Comparison of ENCODE assay signal across 19 cellular contexts in the genomic region with DNA sequence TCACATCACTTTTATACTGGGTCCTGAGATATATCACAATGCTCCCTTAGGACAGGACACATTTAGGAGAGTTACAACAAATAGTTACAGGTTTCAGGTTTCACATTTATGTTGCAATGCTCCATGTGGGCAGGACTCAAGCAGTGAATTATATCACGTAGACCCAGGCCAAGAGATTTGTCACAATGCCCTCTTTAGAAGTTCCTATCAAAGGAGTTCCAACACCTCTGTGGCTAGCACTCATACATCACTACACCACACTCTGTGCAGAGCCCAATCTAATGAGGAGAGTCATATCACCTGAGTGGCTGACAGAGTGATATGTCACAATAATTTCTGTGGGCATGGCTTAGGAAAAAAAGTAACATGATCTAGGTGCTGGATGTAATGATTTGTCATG.
A peak's percentile ranks its signal among the peaks of the same experiment; 100 is the strongest.
DNase-seq lines count a peak whose midpoint lies in the region; ATAC-seq and TF ChIP-seq lines count a peak whose summit lies in the region.
"Had no signal": no experiment of that assay in that cellular context is flagged by ENCODE, and none has a peak within 500 bp of the region (broad histone marks: within the 10 kb centered on the region; RNA-seq: fewer than 3 reads in every experiment).

No MANE protein-coding gene starts in this region.

- H3K9me3 Mint-ChIP-seq in activated T-helper 17 cell treated with anti-CD3 and anti-CD28 coated beads, Interleukin-2, amount 50 U/mL, for 72 hours = no peaks in the 10 kb centered on the region
- no peaks in the 10 kb centered on the region for H3K9me3 Mint-ChIP-seq in HFFc6
- H3K9me3 Mint-ChIP-seq: CD4-positive, alpha-beta T cell had no signal

- H3K4me3 ChIP-seq in RWPE2 (ENCODE audit: severe bottlenecking) = no peak overlapping the region
- H3K4me3 ChIP-seq in epithelial cell of esophagus (ENCODE audit: low read length) = no peak overlapping the region
- H3K4me3 ChIP-seq in gastrocnemius medialis = no peak overlapping the region
- H3K4me3 ChIP-seq: BLaER1 had no signal

- H3K9me3 ChIP-seq in RWPE2 (ENCODE audit: severe bottlenecking) (no peaks in the 10 kb centered on the region), gastrocnemius medialis (no peaks in the 10 kb centered on the region)
- H3K9me3 ChIP-seq: BE2C, BLaER1, Caco-2 had no signal

- H3K36me3 ChIP-seq in RWPE2 (ENCODE audit: low read depth) (no peaks in the 10 kb centered on the region), gastrocnemius medialis (no peaks in the 10 kb centered on the region)
- H3K36me3 ChIP-seq: BE2C, BLaER1 had no signal

- no peak overlapping the region for H3K27ac ChIP-seq in RWPE2 (ENCODE audit: poor library complexity, severe bottlenecking)
- peak overlapping the region in 1 of 4 donors; percentile 41 for H3K27ac ChIP-seq in gastrocnemius medialis
- H3K27ac ChIP-seq: BLaER1, C4-2B had no signal

- H3K4me3 Mint-ChIP-seq in activated T-helper 17 cell treated with anti-CD3 and anti-CD28 coated beads, Interleukin-2, amount 50 U/mL, for 72 hours = no peak overlapping the region
- H3K4me3 Mint-ChIP-seq in HFFc6 = no peak overlapping the region
- H3K4me3 Mint-ChIP-seq: CD4-positive, alpha-beta T cell; CD8-positive, alpha-beta T cell had no signal

- TF ChIP-seq CTCF in RWPE2 (IDR thresholded peaks at IDR 0.05; ENCODE audit: poor library complexity, severe bottlenecking) = no peak
- no peak for TF ChIP-seq CTCF in epithelial cell of esophagus (IDR thresholded peaks at IDR 0.05; ENCODE audit: insufficient read depth, low read depth, low read length, missing control alignments)
- no peak for TF ChIP-seq CTCF in gastrocnemius medialis (IDR thresholded peaks at IDR 0.05 in 4 of 5, conservative IDR thresholded peaks at IDR 0.05 in 1 of 5)
- no peak for TF ChIP-seq CTCF in HFFc6 (IDR thresholded peaks at IDR 0.05)

- DNase-seq in RWPE2 (ENCODE audit: low spot score) = no peak
- DNase-seq in epithelial cell of esophagus (ENCODE audit: low read depth) = peak; percentile 49
- DNase-seq in gastrocnemius medialis = peak; percentile 2 to 27
- no peak for DNase-seq in iPS-NIHi11 (ENCODE audit: low spot score)
- no peak for DNase-seq in HFFc6
- no peak for DNase-seq in C1 segment of cervical spinal cord (lab: John Stamatoyannopoulos, UW)
- no peak for DNase-seq in T1000 (lab: John Stamatoyannopoulos, UW)
- DNase-seq: 8988T; ACHN; BE2C; Caco-2; Calu3; CD4-positive, alpha-beta T cell; CD8-positive, alpha-beta T cell; DMS79 treated with DMSO at 0.1 percent for 48 hours; GF-D8 had no signal

- no peak for TF ChIP-seq POLR2A in gastrocnemius medialis (IDR thresholded peaks at IDR 0.05)

- ATAC-seq in RWPE2 (ENCODE audit: low read depth) (peak; percentile 64), gastrocnemius medialis (peak; percentile 88 to 96)
- ATAC-seq in activated T-helper 17 cell treated with anti-CD3 and anti-CD28 coated beads, Interleukin-2, amount 50 U/mL, for 72 hours (replicated peaks) = peak; percentile 78
- ATAC-seq: CD8-positive, alpha-beta T cell had no signal

- no peak overlapping the region for H3K27ac Mint-ChIP-seq in activated T-helper 17 cell treated with anti-CD3 and anti-CD28 coated beads, Interleukin-2, amount 50 U/mL, for 72 hours
- no peak overlapping the region for H3K27ac Mint-ChIP-seq in HFFc6
- H3K27ac Mint-ChIP-seq: CD4-positive, alpha-beta T cell; CD8-positive, alpha-beta T cell had no signal

- in situ Hi-C loops in gastrocnemius medialis (cut with MboI; ENCODE audit: low sequenced_read_pairs in 4 of 4) = no loop called here

- H3K27me3 ChIP-seq in RWPE2 (ENCODE audit: insufficient read depth, poor library complexity, severe bottlenecking) (no peaks in the 10 kb centered on the region), gastrocnemius medialis (no peaks in the 10 kb centered on the region)
- H3K27me3 ChIP-seq: BE2C, BLaER1 had no signal

- H3K27me3 Mint-ChIP-seq in activated T-helper 17 cell treated with anti-CD3 and anti-CD28 coated beads, Interleukin-2, amount 50 U/mL, for 72 hours = no peaks in the 10 kb centered on the region
- H3K27me3 Mint-ChIP-seq in HFFc6 (ENCODE audit: insufficient read depth) = no peaks in the 10 kb centered on the region
- H3K27me3 Mint-ChIP-seq: CD4-positive, alpha-beta T cell had no signal

- H3K36me3 Mint-ChIP-seq in activated T-helper 17 cell treated with anti-CD3 and anti-CD28 coated beads, Interleukin-2, amount 50 U/mL, for 72 hours (ENCODE audit: low read depth) = no peaks in the 10 kb centered on the region
- H3K36me3 Mint-ChIP-seq in HFFc6 (ENCODE audit: low read depth) = no peaks in the 10 kb centered on the region
- H3K36me3 Mint-ChIP-seq: CD8-positive, alpha-beta T cell had no signal

- no peaks in the 10 kb centered on the region for H3K4me1 ChIP-seq in RWPE2 (ENCODE audit: insufficient read depth, poor library complexity, severe bottlenecking)
- no peaks in the 10 kb centered on the region for H3K4me1 ChIP-seq in gastrocnemius medialis
- H3K4me1 ChIP-seq: BE2C, BLaER1, Caco-2 had no signal

- H3K4me1 Mint-ChIP-seq in activated T-helper 17 cell treated with anti-CD3 and anti-CD28 coated beads, Interleukin-2, amount 50 U/mL, for 72 hours = no peaks in the 10 kb centered on the region
- H3K4me1 Mint-ChIP-seq in HFFc6 (ENCODE audit: low read depth) = no peaks in the 10 kb centered on the region

- intact Hi-C loops in gastrocnemius medialis (cut with DNase I; ENCODE audit: low total_unique reads) = no loop called here

Comparison
In these comparisons a context has a peak if more than half of its experiments do, and no peak if none do; other contexts are left out.
1. DNase-seq: peak in epithelial cell of esophagus (single experiment) and gastrocnemius medialis (2 of 2); none in RWPE2 (single experiment), iPS-NIHi11 (single experiment), HFFc6 (single experiment), C1 segment of cervical spinal cord (0 of 14) and T1000 (single experiment).
2. Peak in every context shown above with its lines, with median percentiles within 50 percentile points of each other: ATAC-seq.